1 cellular context compared by ENCODE assay signal in the genomic region with DNA sequence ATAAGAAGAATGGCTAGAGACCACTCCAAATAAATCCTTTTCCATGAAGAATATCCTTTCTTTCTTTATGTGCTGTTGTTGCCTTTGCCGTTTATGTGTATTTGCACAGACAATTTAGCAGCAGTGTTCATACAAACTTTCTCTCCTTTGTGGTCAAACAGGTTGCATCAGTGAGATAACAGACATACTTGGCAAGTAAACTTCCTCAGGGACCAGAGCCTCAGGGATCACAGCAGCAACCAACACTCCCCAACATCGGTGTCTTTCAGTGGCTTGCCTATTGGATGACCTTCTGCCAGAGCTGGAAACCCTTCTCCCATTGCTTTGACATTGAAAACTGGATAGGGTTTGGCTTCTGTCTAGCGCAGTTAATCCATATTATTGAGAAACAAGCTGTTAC.
TF ChIP-seq lines count a peak whose summit lies in the region.

No MANE protein-coding gene starts in this region.

TF ChIP-seq in K562, 482 proteins besides CTCF, POLR2A, EP300 and RAD21 (continued from another document):
- TF ChIP-seq, protein P1, sequence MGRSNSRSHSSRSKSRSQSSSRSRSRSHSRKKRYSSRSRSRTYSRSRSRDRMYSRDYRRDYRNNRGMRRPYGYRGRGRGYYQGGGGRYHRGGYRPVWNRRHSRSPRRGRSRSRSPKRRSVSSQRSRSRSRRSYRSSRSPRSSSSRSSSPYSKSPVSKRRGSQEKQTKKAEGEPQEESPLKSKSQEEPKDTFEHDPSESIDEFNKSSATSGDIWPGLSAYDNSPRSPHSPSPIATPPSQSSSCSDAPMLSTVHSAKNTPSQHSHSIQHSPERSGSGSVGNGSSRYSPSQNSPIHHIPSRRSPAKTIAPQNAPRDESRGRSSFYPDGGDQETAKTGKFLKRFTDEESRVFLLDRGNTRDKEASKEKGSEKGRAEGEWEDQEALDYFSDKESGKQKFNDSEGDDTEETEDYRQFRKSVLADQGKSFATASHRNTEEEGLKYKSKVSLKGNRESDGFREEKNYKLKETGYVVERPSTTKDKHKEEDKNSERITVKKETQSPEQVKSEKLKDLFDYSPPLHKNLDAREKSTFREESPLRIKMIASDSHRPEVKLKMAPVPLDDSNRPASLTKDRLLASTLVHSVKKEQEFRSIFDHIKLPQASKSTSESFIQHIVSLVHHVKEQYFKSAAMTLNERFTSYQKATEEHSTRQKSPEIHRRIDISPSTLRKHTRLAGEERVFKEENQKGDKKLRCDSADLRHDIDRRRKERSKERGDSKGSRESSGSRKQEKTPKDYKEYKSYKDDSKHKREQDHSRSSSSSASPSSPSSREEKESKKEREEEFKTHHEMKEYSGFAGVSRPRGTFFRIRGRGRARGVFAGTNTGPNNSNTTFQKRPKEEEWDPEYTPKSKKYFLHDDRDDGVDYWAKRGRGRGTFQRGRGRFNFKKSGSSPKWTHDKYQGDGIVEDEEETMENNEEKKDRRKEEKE (IDR thresholded peaks at IDR 0.05; ENCODE audit: borderline replicate concordance in 1 of 2, control insufficient read depth in 1 of 2, low read depth in 2 of 2, low read length in 1 of 2), result no peak
- no peak for TF ChIP-seq CXXC5 (CRISPR knock-in tag; IDR thresholded peaks at IDR 0.05)
- peak; percentile 62 for TF ChIP-seq TCF3 (CRISPR knock-in tag; IDR thresholded peaks at IDR 0.05)
- TF ChIP-seq ZBTB1 (CRISPR knock-in tag; IDR thresholded peaks at IDR 0.05; ENCODE audit: borderline replicate concordance, low read depth), result no peak
- peak; percentile 46; the same call in 1 of the 2 replicates for TF ChIP-seq ARID1B (IDR thresholded peaks at IDR 0.05)
- TF ChIP-seq ESRRA (IDR thresholded peaks at IDR 0.05; ENCODE audit: borderline replicate concordance, low read depth), result peak; percentile 40; the same call in 1 of the 2 replicates
- TF ChIP-seq KAT8 (IDR thresholded peaks at IDR 0.05; ENCODE audit: low read depth), result no peak
- peak; percentile 28; the same call in 1 of the 2 replicates for TF ChIP-seq SOX6 (IDR thresholded peaks at IDR 0.05)
- no peak for TF ChIP-seq TAF7 (tag; IDR thresholded peaks at IDR 0.05)
- TF ChIP-seq MTF1 (CRISPR knock-in tag; IDR thresholded peaks at IDR 0.05; ENCODE audit: borderline replicate concordance), result no peak
TF ChIP-seq in K562: peak in this region for 8.
